In genomic region chr17:76121932-76122383, GRCh38 we compare ENCODE assay signal across 7 cellular contexts. TPM values are rescaled to one million over a fixed set of nuclear protein-coding genes. Genes with fewer than 3 reads are reported as not detected.
A peak's percentile ranks its signal among the peaks of the same experiment; 100 is the strongest.
DNase-seq lines count a peak whose midpoint lies in the region; ATAC-seq and TF ChIP-seq lines count a peak whose summit lies in the region.
"Had no signal": no experiment of that assay in that cellular context is flagged by ENCODE, and none has a peak within 500 bp of the region (broad histone marks: within the 10 kb centered on the region; RNA-seq: fewer than 3 reads in every experiment).

No MANE protein-coding gene starts in this region.

- TF ChIP-seq CTCF in GM10248 (IDR thresholded peaks at IDR 0.05; ENCODE audit: control extremely low read depth, extremely low read depth, low read depth, missing control alignments) = no peak

- CTCF ChIA-PET in GM10248 (lab: Yijun Ruan, JAX) = interaction anchor here (1.0 to 15.1 kb wide), 24 partner anchors 10 to 372 kb away, joined by 3 to 337 read pairs (median 8); no protein-coding TSS in a partner anchor

- DNase-seq in ecto neural progenitor cell (ENCODE audit: low spot score) (peak; percentile 71), sciatic nerve (ENCODE audit: low spot score) (no peak), NCI-H345 (lab: John Stamatoyannopoulos, UW) (no peak), GM10248 (ENCODE audit: extremely low spot score) (no peak), NCI-H1694 treated with DMSO at 0.1 percent for 48 hours (lab: John Stamatoyannopoulos, UW) (no peak)

- ATAC-seq in HG03045 (IDR thresholded peaks at IDR 0.05; ENCODE audit: unreplicated experiment) (peak; percentile 31), sciatic nerve (peak; percentile 56)

- POLR2A ChIA-PET in GM10248 (lab: Yijun Ruan, JAX) = interaction anchor here (2.1 kb wide), 1 partner anchor 157 kb away, joined by 7 read pairs; no protein-coding TSS in a partner anchor

- intact Hi-C loops in sciatic nerve (cut with DNase I) = loop anchor here (2.0 to 5.0 kb wide), 2 partner anchors 60 to 157 kb away; no protein-coding TSS in a partner anchor

RNA-seq across cellular contexts. Expression of gene EXOC7, which starts 18.4 kb away (rescaled TPM):
- total RNA-seq in sciatic nerve = 125 TPM

RNA-seq across cellular contexts. Expression of gene FOXJ1, which starts 19.1 kb away (rescaled TPM):
- total RNA-seq in sciatic nerve = 0.40 TPM
- total RNA-seq: lung microvascular endothelial cell had no signal

RNA-seq across cellular contexts. Expression of gene ZACN, which starts 43.0 kb away (rescaled TPM):
- not detected for total RNA-seq in sciatic nerve
- total RNA-seq: lung microvascular endothelial cell had no signal

RNA-seq across cellular contexts. Expression of gene GALR2, which starts 47.4 kb away (rescaled TPM):
- not detected for total RNA-seq in sciatic nerve

RNA-seq across cellular contexts. Expression of gene SRP68, which starts 49.6 kb away (rescaled TPM):
- total RNA-seq in sciatic nerve = 65.1 TPM
